In genomic region chr4:184473515-184474260, GRCh38 we compare ENCODE assay signal across 8 cellular contexts. TPM values are rescaled to one million over a fixed set of nuclear protein-coding genes. Genes with fewer than 3 reads are reported as not detected.
DNase-seq lines count a peak whose midpoint lies in the region; ATAC-seq and TF ChIP-seq lines count a peak whose summit lies in the region.

No MANE protein-coding gene starts in this region.

- no peaks in the 10 kb centered on the region for H3K9me3 ChIP-seq in CD8-positive, alpha-beta memory T cell (ENCODE audit: low read length)
- H3K9me3 ChIP-seq in NT2/D1 (ENCODE audit: insufficient read depth, low read length) (no peaks in the 10 kb centered on the region), neural cell (ENCODE audit: low read length) (no peaks in the 10 kb centered on the region)

- H3F3A ChIP-seq in neural cell (ENCODE audit: insufficient read depth, low read length, poor library complexity, severe bottlenecking), result no peaks in the 10 kb centered on the region

- H3K36me3 Mint-ChIP-seq in CD8-positive, alpha-beta memory T cell, result peaks cover 0 to 42% (median under 1%) of the 10 kb centered on the region in 3 donors
- H3K36me3 Mint-ChIP-seq in activated T-helper 2 cell treated with anti-CD3 and anti-CD28 coated beads, Interferon-gamma antibody, Interleukin-2, Interleukin-4, amounts not matched to agents 10 μg/mL and 5 μg/mL and 100 μg/mL, durations not matched to agents 14 hours and 24 hours and 36 hours (ENCODE audit: low read depth), result peaks cover 52% of the 10 kb centered on the region
- H3K36me3 Mint-ChIP-seq in type B pancreatic cell, result no peaks in the 10 kb centered on the region

- TF ChIP-seq EP300 in neural cell (conservative IDR thresholded peaks at IDR 0.05; ENCODE audit: poor library complexity, severe bottlenecking), result no peak

- no peaks in the 10 kb centered on the region for H3K27me3 ChIP-seq in CD8-positive, alpha-beta memory T cell (ENCODE audit: insufficient read depth, low read length, poor library complexity, severe bottlenecking)
- peaks cover 2% of the 10 kb centered on the region for H3K27me3 ChIP-seq in NT2/D1 (ENCODE audit: insufficient read depth, insufficient read length)
- H3K27me3 ChIP-seq in neural cell (ENCODE audit: insufficient read depth, low read depth, low read length), result peaks cover 2% of the 10 kb centered on the region

- H2AFZ ChIP-seq in neural cell (ENCODE audit: low read depth, low read length), result peak overlapping the region; percentile 60

- peak overlapping the region; percentile 100 for H3K4me3 ChIP-seq in CD8-positive, alpha-beta memory T cell (ENCODE audit: low read length)
- H3K4me3 ChIP-seq in NT2/D1 (ENCODE audit: insufficient read length, low read depth) (peak overlapping the region; percentile 51), fibroblast of pulmonary artery (replicated peaks; ENCODE audit: low read depth, low read length) (peak overlapping the region; percentile 99), neural cell (ENCODE audit: low read length) (peak overlapping the region; percentile 88)

- POLR2A ChIA-PET in CD8-positive, alpha-beta memory T cell (lab: Charles Lee), result interaction anchor here (0.6 to 2.9 kb wide), 14 partner anchors 8 to 289 kb away, joined by 3 to 50 read pairs (median 8); partner anchors contain the start of genes CASP3 and PRIMPOL

- DNase-seq in CD8-positive, alpha-beta memory T cell, result peak; percentile 30 to 70 (median 61)
- DNase-seq in NT2/D1 (ENCODE audit: low read depth, low spot score) (no peak), fibroblast of pulmonary artery (ENCODE audit: low read depth) (peak; percentile 37), type B pancreatic cell (ENCODE audit: extremely low spot score, unreplicated experiment) (no peak), NCI-H187 (lab: John Stamatoyannopoulos, UW) (no peak)
- DNase-seq in activated T-helper 2 cell treated with anti-CD3 and anti-CD28 coated beads, Interferon-gamma antibody, Interleukin-2, Interleukin-4, amounts not matched to agents 10 μg/mL and 5 μg/mL and 100 μg/mL, durations not matched to agents 14 hours and 24 hours and 36 hours (ENCODE audit: low spot score), result peak; percentile 59

- CTCF ChIA-PET in CD8-positive, alpha-beta memory T cell (lab: Charles Lee), result interaction anchor here (0.7 to 1.6 kb wide), 5 partner anchors 26 to 211 kb away, joined by 3 to 11 read pairs (median 4); no protein-coding TSS in a partner anchor

- H3K4me1 Mint-ChIP-seq in CD8-positive, alpha-beta memory T cell, result peaks cover 57 to 72% (median 69%) of the 10 kb centered on the region in 3 donors
- peaks cover 45% of the 10 kb centered on the region for H3K4me1 Mint-ChIP-seq in activated T-helper 2 cell treated with anti-CD3 and anti-CD28 coated beads, Interferon-gamma antibody, Interleukin-2, Interleukin-4, amounts not matched to agents 10 μg/mL and 5 μg/mL and 100 μg/mL, durations not matched to agents 14 hours and 24 hours and 36 hours (ENCODE audit: low read depth)
- peaks cover 35% of the 10 kb centered on the region for H3K4me1 Mint-ChIP-seq in type B pancreatic cell (ENCODE audit: unreplicated experiment)

- H3K9me3 Mint-ChIP-seq in CD8-positive, alpha-beta memory T cell, result no peaks in the 10 kb centered on the region
- no peaks in the 10 kb centered on the region for H3K9me3 Mint-ChIP-seq in activated T-helper 2 cell treated with anti-CD3 and anti-CD28 coated beads, Interferon-gamma antibody, Interleukin-2, Interleukin-4, amounts not matched to agents 10 μg/mL and 5 μg/mL and 100 μg/mL, durations not matched to agents 14 hours and 24 hours and 36 hours
- H3K9me3 Mint-ChIP-seq in type B pancreatic cell, result no peaks in the 10 kb centered on the region

- no peak for TF ChIP-seq CTCF in fibroblast of pulmonary artery (IDR thresholded peaks at IDR 0.05; ENCODE audit: low read length, missing control alignments)
- TF ChIP-seq CTCF in neural cell (IDR thresholded peaks at IDR 0.05; ENCODE audit: poor library complexity, severe bottlenecking), result no peak
- no peak for TF ChIP-seq CTCF in type B pancreatic cell (conservative IDR thresholded peaks at IDR 0.05)

- no peaks in the 10 kb centered on the region for H3K9me2 ChIP-seq in neural cell (ENCODE audit: insufficient read depth, low read length)

- H3K27ac Mint-ChIP-seq in CD8-positive, alpha-beta memory T cell, result peak overlapping the region; percentile 95 to 100 (median 98)
- H3K27ac Mint-ChIP-seq in activated T-helper 2 cell treated with anti-CD3 and anti-CD28 coated beads, Interferon-gamma antibody, Interleukin-2, Interleukin-4, amounts not matched to agents 10 μg/mL and 5 μg/mL and 100 μg/mL, durations not matched to agents 14 hours and 24 hours and 36 hours, result peak overlapping the region; percentile 95
- peak overlapping the region; percentile 99 for H3K27ac Mint-ChIP-seq in type B pancreatic cell

- peak overlapping the region; percentile 88 for H3K4me2 ChIP-seq in neural cell (ENCODE audit: low read length)

- H3K4me3 Mint-ChIP-seq in CD8-positive, alpha-beta memory T cell, result peak overlapping the region; percentile 94 to 100 (median 100)
- peak overlapping the region; percentile 95 for H3K4me3 Mint-ChIP-seq in activated T-helper 2 cell treated with anti-CD3 and anti-CD28 coated beads, Interferon-gamma antibody, Interleukin-2, Interleukin-4, amounts not matched to agents 10 μg/mL and 5 μg/mL and 100 μg/mL, durations not matched to agents 14 hours and 24 hours and 36 hours (ENCODE audit: low read depth)
- peak overlapping the region; percentile 100 for H3K4me3 Mint-ChIP-seq in type B pancreatic cell

- peak overlapping the region; percentile 94 for H3K27ac ChIP-seq in CD8-positive, alpha-beta memory T cell (ENCODE audit: low read depth, low read length)
- H3K27ac ChIP-seq in neural cell (ENCODE audit: low read length), result peak overlapping the region; percentile 37

- intact Hi-C loops in activated T-helper 2 cell treated with anti-CD3 and anti-CD28 coated beads, Interferon-gamma antibody, Interleukin-2, Interleukin-4, amounts not matched to agents 10 μg/mL and 5 μg/mL and 100 μg/mL, durations not matched to agents 14 hours and 24 hours and 36 hours (cut with micrococcal nuclease), result loop anchor here (1.0 to 10.0 kb wide), 13 partner anchors 14 to 1029 kb away; partner anchors contain the start of genes CASP3, CDKN2AIP, CENPU and PRIMPOL

- H3K36me3 ChIP-seq in CD8-positive, alpha-beta memory T cell (ENCODE audit: insufficient read depth, low read length), result no peaks in the 10 kb centered on the region
- H3K36me3 ChIP-seq in NT2/D1 (ENCODE audit: insufficient read depth, insufficient read length, low read length), result no peaks in the 10 kb centered on the region
- no peaks in the 10 kb centered on the region for H3K36me3 ChIP-seq in neural cell (ENCODE audit: insufficient read depth, low read length)

- peaks cover 42% of the 10 kb centered on the region for H3K4me1 ChIP-seq in CD8-positive, alpha-beta memory T cell (ENCODE audit: insufficient read depth, low read length)
- H3K4me1 ChIP-seq in NT2/D1 (ENCODE audit: insufficient read depth, insufficient read length), result no peaks in the 10 kb centered on the region

- H4K20me1 ChIP-seq in neural cell (ENCODE audit: insufficient read depth), result no peaks in the 10 kb centered on the region

- H3K27me3 Mint-ChIP-seq in CD8-positive, alpha-beta memory T cell, result no peaks in the 10 kb centered on the region
- no peaks in the 10 kb centered on the region for H3K27me3 Mint-ChIP-seq in activated T-helper 2 cell treated with anti-CD3 and anti-CD28 coated beads, Interferon-gamma antibody, Interleukin-2, Interleukin-4, amounts not matched to agents 10 μg/mL and 5 μg/mL and 100 μg/mL, durations not matched to agents 14 hours and 24 hours and 36 hours (ENCODE audit: low read depth)
- no peaks in the 10 kb centered on the region for H3K27me3 Mint-ChIP-seq in type B pancreatic cell

- peak overlapping the region; percentile 83 for H3K9ac ChIP-seq in NT2/D1 (ENCODE audit: insufficient read length, low read depth)
- peak overlapping the region; percentile 74 for H3K9ac ChIP-seq in neural cell (ENCODE audit: low read length)

- TF ChIP-seq RAD21 in neural cell (conservative IDR thresholded peaks at IDR 0.05), result no peak

- ATAC-seq in GM21825 (IDR thresholded peaks at IDR 0.05; ENCODE audit: unreplicated experiment), result peak; percentile 1

- peaks cover 22% of the 10 kb centered on the region for H3K79me2 ChIP-seq in neural cell (replicated peaks; ENCODE audit: insufficient read depth, low read length)

TF ChIP-seq in neural cell, 6 proteins besides CTCF, POLR2A, EP300 and RAD21:
- no peak for TF ChIP-seq EZH2 (IDR thresholded peaks at IDR 0.05; ENCODE audit: borderline replicate concordance, insufficient read depth, low read length, poor library complexity, severe bottlenecking)
- peak; percentile 20 for TF ChIP-seq SMC3 (conservative IDR thresholded peaks at IDR 0.05; ENCODE audit: poor library complexity)

RNA-seq across cellular contexts. Expression of gene IRF2, which starts 0.7 kb away (rescaled TPM):
- 10 to 100 TPM; 44.1 to 44.3 TPM for total RNA-seq in CD8-positive, alpha-beta memory T cell
- polyA plus RNA-seq in CD8-positive, alpha-beta memory T cell, result 79.3 TPM
- total RNA-seq in activated T-helper 2 cell treated with anti-CD3 and anti-CD28 coated beads, Interferon-gamma antibody, Interleukin-2, Interleukin-4, amounts not matched to agents 10 μg/mL and 5 μg/mL and 100 μg/mL, durations not matched to agents 14 hours and 24 hours and 36 hours, result 47.6 and 53.2 TPM in 2 replicates
- 1.4 and 5.7 TPM in 2 replicates for polyA plus RNA-seq in neural cell
- polyA minus RNA-seq in neural cell, result 5.6 and 9.1 TPM in 2 replicates
- 19.7 and 23.6 TPM in 2 replicates for total RNA-seq in type B pancreatic cell (ENCODE audit: low replicate concordance)

Comparison
In these comparisons a context has a peak if more than half of its experiments do, and no peak if none do; other contexts are left out.
1. DNase-seq: peak in CD8-positive, alpha-beta memory T cell (5 of 5), activated T-helper 2 cell treated with anti-CD3 and anti-CD28 coated beads, Interferon-gamma antibody, Interleukin-2, Interleukin-4, amounts not matched to agents 10 μg/mL and 5 μg/mL and 100 μg/mL, durations not matched to agents 14 hours and 24 hours and 36 hours (single experiment) and fibroblast of pulmonary artery (single experiment); none in NT2/D1 (single experiment), type B pancreatic cell (single experiment) and NCI-H187 (0 of 2).
2. Peak in every context shown above with its lines, with median percentiles within 50 percentile points of each other: H3K4me3 ChIP-seq, H3K27ac Mint-ChIP-seq and H3K4me3 Mint-ChIP-seq.